ENCODE assay signal across 11 cellular contexts in genomic region chr1:23590058-23590783, GRCh38. TPM values are rescaled to one million over a fixed set of nuclear protein-coding genes. Genes with fewer than 3 reads are reported as not detected.
DNase-seq lines count a peak whose midpoint lies in the region; ATAC-seq and TF ChIP-seq lines count a peak whose summit lies in the region.
"Had no signal": no experiment of that assay in that cellular context is flagged by ENCODE, and none has a peak within 500 bp of the region (broad histone marks: within the 10 kb centered on the region; RNA-seq: fewer than 3 reads in every experiment).

No MANE protein-coding gene starts in this region.

- H3K9me3 ChIP-seq in naive thymus-derived CD4-positive, alpha-beta T cell (ENCODE audit: control insufficient read depth in 2 of 3, low read length in 3 of 3), result no peaks in the 10 kb centered on the region

- peak overlapping the region in 4 of 10 donors; percentile 2 to 49 (median 46) for H3K4me3 Mint-ChIP-seq in naive thymus-derived CD4-positive, alpha-beta T cell
- H3K4me3 Mint-ChIP-seq: natural killer cell treated with Interleukin-12 subunit alpha and Interleukin-12 subunit beta and Interleukin-15 and Interleukin-18, amount 100 ng/mL, for 72 hours had no signal

- peaks cover 37 to 73% (median 54%) of the 10 kb centered on the region in 7 donors for H3K4me1 Mint-ChIP-seq in naive thymus-derived CD4-positive, alpha-beta T cell

- H3K36me3 ChIP-seq in naive thymus-derived CD4-positive, alpha-beta T cell (ENCODE audit: control insufficient read depth in 2 of 3, insufficient read depth in 3 of 3, low read length in 3 of 3), result no peaks in the 10 kb centered on the region

- no peaks in the 10 kb centered on the region for H3K36me3 Mint-ChIP-seq in naive thymus-derived CD4-positive, alpha-beta T cell
- H3K36me3 Mint-ChIP-seq: natural killer cell treated with Interleukin-12 subunit alpha and Interleukin-12 subunit beta and Interleukin-15 and Interleukin-18, amount 100 ng/mL, for 72 hours had no signal

- H3K27ac ChIP-seq in RWPE1, result peak overlapping the region; percentile 95
- no peak overlapping the region for H3K27ac ChIP-seq in naive thymus-derived CD4-positive, alpha-beta T cell (ENCODE audit: low read depth, low read length)

- H3K4me3 ChIP-seq in naive thymus-derived CD4-positive, alpha-beta T cell (ENCODE audit: low read length), result no peak overlapping the region

- no peaks in the 10 kb centered on the region for H3K27me3 Mint-ChIP-seq in naive thymus-derived CD4-positive, alpha-beta T cell

- CTCF ChIA-PET in RWPE1 (lab: Yijun Ruan, JAX), result interaction anchor here (1.6 kb wide), 1 partner anchor 45 kb away, joined by 5 read pairs; no protein-coding TSS in a partner anchor
- CTCF ChIA-PET in naive thymus-derived CD4-positive, alpha-beta T cell (lab: Charles Lee), result no interaction called here

- TF ChIP-seq POLR2A in GM15510 (IDR thresholded peaks at IDR 0.05; ENCODE audit: borderline replicate concordance, extremely low read depth, insufficient read length), result peak; percentile 40

- DNase-seq in NCI-H2171 treated with DMSO at 0.1 percent for 48 hours (lab: John Stamatoyannopoulos, UW) (peak; percentile 18), NCI-H2171 (lab: John Stamatoyannopoulos, UW) (no peak), RWPE1 (ENCODE audit: low spot score) (no peak), putamen (ENCODE audit: low spot score) (no peak)
- DNase-seq in naive thymus-derived CD4-positive, alpha-beta T cell, result peak in 1 of 9 donors; percentile 46
- DNase-seq: 8988T, NCI-H748 treated with DMSO at 0.1 percent for 48 hours had no signal

- POLR2A ChIA-PET in RWPE1 (lab: Yijun Ruan, JAX; ENCODE audit: low non-redundant PET), result no interaction called here
- POLR2A ChIA-PET in naive thymus-derived CD4-positive, alpha-beta T cell (lab: Charles Lee), result interaction anchor here (0.6 to 57.7 kb wide), 4 partner anchors 7 to 42 kb away, joined by 3 to 1267 read pairs (median 661); partner anchors contain the start of gene ID3

- no peak for ATAC-seq in naive thymus-derived CD4-positive, alpha-beta T cell
- no peak for ATAC-seq in HG03460 (IDR thresholded peaks at IDR 0.05; ENCODE audit: unreplicated experiment)
- no peak for ATAC-seq in HG02870 (IDR thresholded peaks at IDR 0.05; ENCODE audit: unreplicated experiment)
- ATAC-seq: natural killer cell treated with Interleukin-12 subunit alpha and Interleukin-12 subunit beta and Interleukin-15 and Interleukin-18, amount 100 ng/mL, for 72 hours had no signal

- H3K27ac Mint-ChIP-seq in naive thymus-derived CD4-positive, alpha-beta T cell, result peak overlapping the region in 8 of 9 donors; percentile 4 to 61 (median 44)

- H3K4me1 ChIP-seq in naive thymus-derived CD4-positive, alpha-beta T cell (ENCODE audit: control insufficient read depth in 2 of 2, insufficient read depth in 2 of 2, low read length in 2 of 2), result peaks cover 31 to 34% of the 10 kb centered on the region in 2 donors

- H3K27me3 ChIP-seq in naive thymus-derived CD4-positive, alpha-beta T cell (ENCODE audit: control insufficient read depth in 2 of 2, insufficient read depth in 2 of 2, low read length in 2 of 2), result no peaks in the 10 kb centered on the region

- no peak for TF ChIP-seq CTCF in RWPE1 (conservative IDR thresholded peaks at IDR 0.05; ENCODE audit: low read depth)

- intact Hi-C loops in naive thymus-derived CD4-positive, alpha-beta T cell (cut with micrococcal nuclease), result loop anchor here (2.0 to 5.0 kb wide), 2 partner anchors 13 to 33 kb away; partner anchors contain the start of gene ID3 (in 1 of the 2)

- no peaks in the 10 kb centered on the region for H3K9me3 Mint-ChIP-seq in naive thymus-derived CD4-positive, alpha-beta T cell
- H3K9me3 Mint-ChIP-seq: natural killer cell treated with Interleukin-12 subunit alpha and Interleukin-12 subunit beta and Interleukin-15 and Interleukin-18, amount 100 ng/mL, for 72 hours had no signal

RNA-seq across cellular contexts. Expression of gene ID3, which starts 30.9 kb away (rescaled TPM):
- 10 to 100 TPM; 14.8 to 89.4 (median 34.1) TPM for total RNA-seq in naive thymus-derived CD4-positive, alpha-beta T cell
- polyA plus RNA-seq in naive thymus-derived CD4-positive, alpha-beta T cell, result 10 to 100 TPM; 13.0 to 28.3 TPM

RNA-seq across cellular contexts. Expression of gene E2F2, which starts 59.2 kb away (rescaled TPM):
- 10 to 100 TPM in 1 of 5 experiments, 1 to 10 TPM in 1, under 1 TPM in 2, not detected in 1; 0.14 to 65.7 (median 2.5) TPM for total RNA-seq in naive thymus-derived CD4-positive, alpha-beta T cell
- not detected for polyA plus RNA-seq in naive thymus-derived CD4-positive, alpha-beta T cell
